23 cellular contexts compared by ENCODE assay signal in the genomic region with DNA sequence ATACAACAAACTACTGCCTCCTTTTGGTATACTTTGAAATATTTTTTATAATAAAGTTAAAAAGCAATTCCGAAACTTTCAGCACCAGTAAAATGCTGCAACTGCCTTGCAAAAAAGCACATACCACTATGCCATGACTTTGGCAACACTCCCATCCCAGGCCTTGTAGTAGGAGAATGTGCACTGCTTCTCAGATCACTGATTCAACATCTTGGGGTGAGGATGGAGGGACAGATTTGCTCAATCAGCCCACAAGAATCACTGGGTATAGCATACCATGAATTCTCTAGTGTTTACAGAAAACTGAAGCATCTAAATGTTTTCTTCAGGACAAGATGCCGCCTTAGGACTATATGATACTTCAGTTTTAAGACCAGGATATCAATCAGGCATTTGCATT. TPM values are rescaled to one million over a fixed set of nuclear protein-coding genes. Genes with fewer than 3 reads are reported as not detected.
DNase-seq lines count a peak whose midpoint lies in the region; ATAC-seq, FAIRE-seq and TF ChIP-seq lines count a peak whose summit lies in the region.
"Had no signal": no experiment of that assay in that cellular context is flagged by ENCODE, and none has a peak within 500 bp of the region (broad histone marks: within the 10 kb centered on the region; RNA-seq: fewer than 3 reads in every experiment).

No MANE protein-coding gene starts in this region.

- peaks cover 14% of the 10 kb centered on the region for H3K36me3 ChIP-seq in astrocyte (ENCODE audit: insufficient read depth, low read length)

- no peaks in the 10 kb centered on the region for H3K9me3 Mint-ChIP-seq in astrocyte (ENCODE audit: unreplicated experiment)
- H3K9me3 Mint-ChIP-seq: activated CD4-positive, alpha-beta T cell treated with anti-CD3 and anti-CD28 coated beads, Interleukin-2, amount 10 ng/mL, durations not matched to agents 24 days and 14 days; activated naive CD8-positive, alpha-beta T cell treated with anti-CD3 and anti-CD28 coated beads for 36 hours; GM23338; neural crest cell; stimulated activated naive CD8-positive, alpha-beta T cell treated with anti-CD3 and anti-CD28 coated beads, Interleukin-15, amount 100 ng/mL, for 72 hours had no signal

- no peaks in the 10 kb centered on the region for H3K27me3 Mint-ChIP-seq in astrocyte (ENCODE audit: low read depth, unreplicated experiment)
- H3K27me3 Mint-ChIP-seq: activated CD4-positive, alpha-beta T cell treated with anti-CD3 and anti-CD28 coated beads, Interleukin-2, amount 10 ng/mL, durations not matched to agents 24 days and 14 days; activated CD8-positive, alpha-beta memory T cell treated with anti-CD3 and anti-CD28 coated beads, Interleukin-2, amount 10 ng/mL, durations not matched to agents 7 days and 5 days; activated naive CD8-positive, alpha-beta T cell treated with anti-CD3 and anti-CD28 coated beads for 36 hours; stimulated activated naive CD8-positive, alpha-beta T cell treated with anti-CD3 and anti-CD28 coated beads, Interleukin-15, amount 100 ng/mL, for 72 hours had no signal

- no peak for TF ChIP-seq CTCF in astrocyte (IDR thresholded peaks at IDR 0.05; ENCODE audit: insufficient read depth, low read depth, low read length)
- no peak for TF ChIP-seq CTCF in fibroblast of the aortic adventitia (IDR thresholded peaks at IDR 0.05; ENCODE audit: insufficient read depth, low read length)

- peaks cover 64% of the 10 kb centered on the region for H3K79me2 ChIP-seq in astrocyte (ENCODE audit: insufficient read depth, low read length)

- no peak overlapping the region for H3K27ac ChIP-seq in astrocyte (ENCODE audit: low read depth, low read length)
- H3K27ac ChIP-seq: PC-9 had no signal

- FAIRE-seq in astrocyte (lab: Jason Lieb, UNC): no peak
- FAIRE-seq: bronchial epithelial cell had no signal

- H3K4me2 ChIP-seq in astrocyte (ENCODE audit: low read length): no peak overlapping the region
- H3K4me2 ChIP-seq: GM23338, PC-9, smooth muscle cell had no signal

- H3K9ac ChIP-seq in astrocyte (ENCODE audit: low read length): no peak overlapping the region

- H4K20me1 ChIP-seq in astrocyte (ENCODE audit: insufficient read depth, low read length): peaks cover 65% of the 10 kb centered on the region

- H2AFZ ChIP-seq in astrocyte (ENCODE audit: low read depth, low read length): no peak overlapping the region
- H2AFZ ChIP-seq: GM23338, PC-9 had no signal

- H3K4me3 ChIP-seq in astrocyte (ENCODE audit: insufficient read depth, low read depth, low read length): no peak overlapping the region
- no peak overlapping the region for H3K4me3 ChIP-seq in fibroblast of the aortic adventitia (ENCODE audit: low read depth, low read length)
- H3K4me3 ChIP-seq: GM23338, PC-9, smooth muscle cell had no signal

- H3K4me1 Mint-ChIP-seq in astrocyte (ENCODE audit: low read depth, unreplicated experiment): peaks cover 8% of the 10 kb centered on the region
- H3K4me1 Mint-ChIP-seq: GM23338, neural crest cell had no signal

- DNase-seq in EL: peak; percentile 81
- DNase-seq in astrocyte (ENCODE audit: low read depth): peak; percentile 60
- peak; percentile 72 for DNase-seq in fibroblast of the aortic adventitia (ENCODE audit: low read depth)
- peak; percentile 54 for DNase-seq in stromal cell of bone marrow (ENCODE audit: low read depth)
- DNase-seq in cardiac septum (ENCODE audit: low spot score): no peak
- DNase-seq in NK-92 treated with Interleukin-12 subunit alpha and Interleukin-12 subunit beta, amount 100 ng/mL, for 24 hours (lab: John Stamatoyannopoulos, UW): no peak
- DNase-seq: activated CD4-positive, alpha-beta T cell treated with anti-CD3 and anti-CD28 coated beads, Interleukin-2, amount 10 ng/mL, durations not matched to agents 24 days and 14 days; activated CD8-positive, alpha-beta memory T cell treated with anti-CD3 and anti-CD28 coated beads, Interleukin-2, amount 10 ng/mL, durations not matched to agents 7 days and 5 days; activated naive CD8-positive, alpha-beta T cell treated with anti-CD3 and anti-CD28 coated beads for 36 hours; C1 segment of cervical spinal cord; head of caudate nucleus; NCI-H146; NCI-H82; PC-9; SHP77 treated with DMSO at 0.1 percent for 48 hours; stimulated activated CD4-positive, alpha-beta T cell treated with anti-CD3 and anti-CD28 coated beads, Interleukin-4, amount 100 ng/mL, for 24 hours; stimulated activated naive CD8-positive, alpha-beta T cell treated with anti-CD3 and anti-CD28 coated beads, Interleukin-15, amount 100 ng/mL, for 72 hours; trophoblast cell had no signal

- H3K4me3 Mint-ChIP-seq in astrocyte (ENCODE audit: unreplicated experiment): no peak overlapping the region
- H3K4me3 Mint-ChIP-seq: activated CD4-positive, alpha-beta T cell treated with anti-CD3 and anti-CD28 coated beads, Interleukin-2, amount 10 ng/mL, durations not matched to agents 24 days and 14 days; activated CD8-positive, alpha-beta memory T cell treated with anti-CD3 and anti-CD28 coated beads, Interleukin-2, amount 10 ng/mL, durations not matched to agents 7 days and 5 days; activated naive CD8-positive, alpha-beta T cell treated with anti-CD3 and anti-CD28 coated beads for 36 hours; GM23338; neural crest cell; stimulated activated naive CD8-positive, alpha-beta T cell treated with anti-CD3 and anti-CD28 coated beads, Interleukin-15, amount 100 ng/mL, for 72 hours had no signal

- H3K9me3 ChIP-seq in astrocyte (ENCODE audit: insufficient read depth, low read depth, low read length): no peaks in the 10 kb centered on the region

- peaks cover 19% of the 10 kb centered on the region for H3K36me3 Mint-ChIP-seq in astrocyte (ENCODE audit: low read depth, unreplicated experiment)

- intact Hi-C loops in cardiac septum (cut with DNase I): no loop called here

- H3K27ac Mint-ChIP-seq in astrocyte (ENCODE audit: unreplicated experiment): no peak overlapping the region
- H3K27ac Mint-ChIP-seq: activated CD4-positive, alpha-beta T cell treated with anti-CD3 and anti-CD28 coated beads, Interleukin-2, amount 10 ng/mL, durations not matched to agents 24 days and 14 days; activated CD8-positive, alpha-beta memory T cell treated with anti-CD3 and anti-CD28 coated beads, Interleukin-2, amount 10 ng/mL, durations not matched to agents 7 days and 5 days; activated naive CD8-positive, alpha-beta T cell treated with anti-CD3 and anti-CD28 coated beads for 36 hours; GM23338; stimulated activated naive CD8-positive, alpha-beta T cell treated with anti-CD3 and anti-CD28 coated beads, Interleukin-15, amount 100 ng/mL, for 72 hours had no signal

- no peaks in the 10 kb centered on the region for H3K27me3 ChIP-seq in astrocyte (ENCODE audit: insufficient read depth, low read length)

- ATAC-seq in GM19463 (IDR thresholded peaks at IDR 0.05; ENCODE audit: unreplicated experiment): no peak
- ATAC-seq: activated CD8-positive, alpha-beta memory T cell treated with anti-CD3 and anti-CD28 coated beads, Interleukin-2, amount 10 ng/mL, durations not matched to agents 7 days and 5 days; GM23338; stimulated activated naive CD8-positive, alpha-beta T cell treated with anti-CD3 and anti-CD28 coated beads, Interleukin-15, amount 100 ng/mL, for 72 hours had no signal

- no peaks in the 10 kb centered on the region for H3K4me1 ChIP-seq in astrocyte (ENCODE audit: insufficient read depth, low read length)

RNA-seq across cellular contexts. Expression of a gene that starts 14.9 kb away (rescaled TPM):
- total RNA-seq in astrocyte: 24.3 and 27.0 TPM in 2 replicates
- total RNA-seq in fibroblast of the aortic adventitia (ENCODE audit: low replicate concordance): 15.4 and 22.1 TPM in 2 replicates
- 30.3 TPM for total RNA-seq in cardiac septum

RNA-seq across cellular contexts. Expression of a gene that starts 21.6 kb away (rescaled TPM):
- total RNA-seq in astrocyte: 13.6 TPM in 2 replicates
- total RNA-seq in fibroblast of the aortic adventitia (ENCODE audit: low replicate concordance): 19.9 and 20.3 TPM in 2 replicates
- total RNA-seq in cardiac septum: 8.6 TPM

Comparison
In these comparisons a context has a peak if more than half of its experiments do, and no peak if none do; other contexts are left out.
1. DNase-seq: peak in EL (single experiment), astrocyte (single experiment), fibroblast of the aortic adventitia (single experiment) and stromal cell of bone marrow (single experiment); none in cardiac septum (single experiment) and NK-92 treated with Interleukin-12 subunit alpha and Interleukin-12 subunit beta, amount 100 ng/mL, for 24 hours (single experiment).